1 cellular context compared by ENCODE assay signal in the genomic region with DNA sequence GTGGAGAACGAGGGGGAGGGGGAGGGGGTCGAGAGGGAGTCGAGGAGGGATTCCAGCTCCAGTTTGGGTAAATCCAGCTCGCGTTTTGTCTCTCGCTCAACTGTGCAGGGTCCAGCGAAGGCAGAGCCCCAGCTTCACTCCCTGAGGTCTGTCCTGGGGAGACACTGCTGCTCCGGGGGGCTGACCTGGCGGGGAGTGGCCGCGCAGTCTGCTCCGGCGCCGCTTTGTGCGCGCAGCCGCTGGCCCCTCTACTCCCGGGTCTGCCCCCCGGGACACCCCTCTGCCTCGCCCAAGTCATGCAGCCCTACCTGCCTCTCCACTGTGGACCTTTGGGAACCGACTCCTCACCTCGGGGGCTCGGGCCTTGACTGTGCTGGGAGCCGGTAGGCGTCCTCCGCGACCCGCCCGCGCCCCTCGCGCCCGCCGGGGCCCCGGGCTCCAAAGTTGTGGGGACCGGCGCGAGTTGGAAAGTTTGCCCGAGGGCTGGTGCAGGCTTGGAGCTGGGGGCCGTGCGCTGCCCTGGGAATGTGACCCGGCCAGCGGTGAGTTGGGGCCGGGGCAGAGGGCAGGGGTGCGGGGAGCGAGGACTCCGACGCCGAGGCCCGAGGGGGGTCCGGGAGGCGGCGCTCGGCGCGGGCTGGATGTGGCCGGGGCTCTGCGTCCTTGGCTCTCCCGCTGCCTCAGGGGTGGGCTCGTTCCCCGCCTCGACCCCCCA.
TF ChIP-seq lines count a peak whose summit lies in the region.

Gene TET1 (plus strand): TSS at position 137 of the 715 bp plus-strand sequence. CDS start 12,002 bp downstream, outside the sequence.

TF ChIP-seq in K562, 482 proteins besides CTCF, POLR2A, EP300 and RAD21 (continued from another document and continues in another):
- TF ChIP-seq, protein P1, sequence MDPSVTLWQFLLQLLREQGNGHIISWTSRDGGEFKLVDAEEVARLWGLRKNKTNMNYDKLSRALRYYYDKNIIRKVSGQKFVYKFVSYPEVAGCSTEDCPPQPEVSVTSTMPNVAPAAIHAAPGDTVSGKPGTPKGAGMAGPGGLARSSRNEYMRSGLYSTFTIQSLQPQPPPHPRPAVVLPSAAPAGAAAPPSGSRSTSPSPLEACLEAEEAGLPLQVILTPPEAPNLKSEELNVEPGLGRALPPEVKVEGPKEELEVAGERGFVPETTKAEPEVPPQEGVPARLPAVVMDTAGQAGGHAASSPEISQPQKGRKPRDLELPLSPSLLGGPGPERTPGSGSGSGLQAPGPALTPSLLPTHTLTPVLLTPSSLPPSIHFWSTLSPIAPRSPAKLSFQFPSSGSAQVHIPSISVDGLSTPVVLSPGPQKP (CRISPR knock-in tag; IDR thresholded peaks at IDR 0.05) = no peak
- TF ChIP-seq, protein P2, sequence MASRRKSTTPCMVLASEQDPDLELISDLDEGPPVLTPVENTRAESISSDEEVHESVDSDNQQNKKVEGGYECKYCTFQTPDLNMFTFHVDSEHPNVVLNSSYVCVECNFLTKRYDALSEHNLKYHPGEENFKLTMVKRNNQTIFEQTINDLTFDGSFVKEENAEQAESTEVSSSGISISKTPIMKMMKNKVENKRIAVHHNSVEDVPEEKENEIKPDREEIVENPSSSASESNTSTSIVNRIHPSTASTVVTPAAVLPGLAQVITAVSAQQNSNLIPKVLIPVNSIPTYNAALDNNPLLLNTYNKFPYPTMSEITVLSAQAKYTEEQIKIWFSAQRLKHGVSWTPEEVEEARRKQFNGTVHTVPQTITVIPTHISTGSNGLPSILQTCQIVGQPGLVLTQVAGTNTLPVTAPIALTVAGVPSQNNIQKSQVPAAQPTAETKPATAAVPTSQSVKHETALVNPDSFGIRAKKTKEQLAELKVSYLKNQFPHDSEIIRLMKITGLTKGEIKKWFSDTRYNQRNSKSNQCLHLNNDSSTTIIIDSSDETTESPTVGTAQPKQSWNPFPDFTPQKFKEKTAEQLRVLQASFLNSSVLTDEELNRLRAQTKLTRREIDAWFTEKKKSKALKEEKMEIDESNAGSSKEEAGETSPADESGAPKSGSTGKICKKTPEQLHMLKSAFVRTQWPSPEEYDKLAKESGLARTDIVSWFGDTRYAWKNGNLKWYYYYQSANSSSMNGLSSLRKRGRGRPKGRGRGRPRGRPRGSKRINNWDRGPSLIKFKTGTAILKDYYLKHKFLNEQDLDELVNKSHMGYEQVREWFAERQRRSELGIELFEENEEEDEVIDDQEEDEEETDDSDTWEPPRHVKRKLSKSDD (conservative IDR thresholded peaks at IDR 0.05; ENCODE audit: low read length) = 0 out of 2 replicates have a peak, but pooled peaks have one; percentile 34
- no peak for TF ChIP-seq ZNF407 (IDR thresholded peaks at IDR 0.05; ENCODE audit: low read depth)
- peak; percentile 83 for TF ChIP-seq CHD1 (IDR thresholded peaks at IDR 0.05; ENCODE audit: low read length)
- TF ChIP-seq, protein P3, sequence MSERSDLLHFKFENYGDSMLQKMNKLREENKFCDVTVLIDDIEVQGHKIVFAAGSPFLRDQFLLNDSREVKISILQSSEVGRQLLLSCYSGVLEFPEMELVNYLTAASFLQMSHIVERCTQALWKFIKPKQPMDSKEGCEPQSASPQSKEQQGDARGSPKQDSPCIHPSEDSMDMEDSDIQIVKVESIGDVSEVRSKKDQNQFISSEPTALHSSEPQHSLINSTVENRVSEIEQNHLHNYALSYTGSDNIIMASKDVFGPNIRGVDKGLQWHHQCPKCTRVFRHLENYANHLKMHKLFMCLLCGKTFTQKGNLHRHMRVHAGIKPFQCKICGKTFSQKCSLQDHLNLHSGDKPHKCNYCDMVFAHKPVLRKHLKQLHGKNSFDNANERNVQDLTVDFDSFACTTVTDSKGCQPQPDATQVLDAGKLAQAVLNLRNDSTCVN (CRISPR knock-in tag; IDR thresholded peaks at IDR 0.05) = no peak
- TF ChIP-seq HDAC3 (IDR thresholded peaks at IDR 0.05; ENCODE audit: borderline replicate concordance, partially characterized antibody) = no peak
- TF ChIP-seq OTX1 (CRISPR knock-in tag; IDR thresholded peaks at IDR 0.05) = no peak
- TF ChIP-seq ZFX (CRISPR knock-in tag; IDR thresholded peaks at IDR 0.05) = peak; percentile 93
- TF ChIP-seq MXI1 (IDR thresholded peaks at IDR 0.05; ENCODE audit: low read depth, low read length) = 0 out of 2 replicates have a peak, but pooled peaks have one; percentile 27
- TF ChIP-seq ZNF699 (CRISPR knock-in tag; IDR thresholded peaks at IDR 0.05; ENCODE audit: insufficient replicate concordance) = no peak
- TF ChIP-seq WHSC1 (IDR thresholded peaks at IDR 0.05; ENCODE audit: low read length) = no peak
- no peak for TF ChIP-seq PYGO2 (tag; IDR thresholded peaks at IDR 0.05)
- no peak for TF ChIP-seq BDP1 (IDR thresholded peaks at IDR 0.05; ENCODE audit: insufficient read depth, insufficient read length)
- TF ChIP-seq DDX20 (tag; IDR thresholded peaks at IDR 0.05; ENCODE audit: low read depth) = no peak
- TF ChIP-seq ZNF518B (CRISPR knock-in tag; IDR thresholded peaks at IDR 0.05) = no peak
- TF ChIP-seq ZFPM2 (CRISPR knock-in tag; IDR thresholded peaks at IDR 0.05) = no peak
- TF ChIP-seq, protein P4, sequence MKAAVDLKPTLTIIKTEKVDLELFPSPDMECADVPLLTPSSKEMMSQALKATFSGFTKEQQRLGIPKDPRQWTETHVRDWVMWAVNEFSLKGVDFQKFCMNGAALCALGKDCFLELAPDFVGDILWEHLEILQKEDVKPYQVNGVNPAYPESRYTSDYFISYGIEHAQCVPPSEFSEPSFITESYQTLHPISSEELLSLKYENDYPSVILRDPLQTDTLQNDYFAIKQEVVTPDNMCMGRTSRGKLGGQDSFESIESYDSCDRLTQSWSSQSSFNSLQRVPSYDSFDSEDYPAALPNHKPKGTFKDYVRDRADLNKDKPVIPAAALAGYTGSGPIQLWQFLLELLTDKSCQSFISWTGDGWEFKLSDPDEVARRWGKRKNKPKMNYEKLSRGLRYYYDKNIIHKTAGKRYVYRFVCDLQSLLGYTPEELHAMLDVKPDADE (conservative IDR thresholded peaks at IDR 0.05; ENCODE audit: control insufficient read depth, low read depth, low read length) = peak; percentile 58; the same call in 1 of the 2 replicates
- no peak for TF ChIP-seq BMI1 (IDR thresholded peaks at IDR 0.05; ENCODE audit: low read length)
- peak in 1 of 2 experiments; percentile 34; a peak in 1 of 4 replicates for TF ChIP-seq TEAD1 (CRISPR knock-in tag; IDR thresholded peaks at IDR 0.05)
- TF ChIP-seq ILF3 (IDR thresholded peaks at IDR 0.05; ENCODE audit: borderline replicate concordance) = no peak
- TF ChIP-seq CHCHD3 (CRISPR knock-in tag; IDR thresholded peaks at IDR 0.05) = no peak
- no peak for TF ChIP-seq MCM7 (IDR thresholded peaks at IDR 0.05)
- no peak for TF ChIP-seq SFPQ (IDR thresholded peaks at IDR 0.05; ENCODE audit: low read depth, low read length)
- TF ChIP-seq TCF7L2 (IDR thresholded peaks at IDR 0.05; ENCODE audit: low read depth, low read length) = no peak
- TF ChIP-seq POLR2AphosphoS2 (IDR thresholded peaks at IDR 0.05; ENCODE audit: low read length) = peak; percentile 87; the same call in 1 of the 2 replicates
- TF ChIP-seq HDAC8 (tag; IDR thresholded peaks at IDR 0.05) = no peak
- TF ChIP-seq, protein P5, sequence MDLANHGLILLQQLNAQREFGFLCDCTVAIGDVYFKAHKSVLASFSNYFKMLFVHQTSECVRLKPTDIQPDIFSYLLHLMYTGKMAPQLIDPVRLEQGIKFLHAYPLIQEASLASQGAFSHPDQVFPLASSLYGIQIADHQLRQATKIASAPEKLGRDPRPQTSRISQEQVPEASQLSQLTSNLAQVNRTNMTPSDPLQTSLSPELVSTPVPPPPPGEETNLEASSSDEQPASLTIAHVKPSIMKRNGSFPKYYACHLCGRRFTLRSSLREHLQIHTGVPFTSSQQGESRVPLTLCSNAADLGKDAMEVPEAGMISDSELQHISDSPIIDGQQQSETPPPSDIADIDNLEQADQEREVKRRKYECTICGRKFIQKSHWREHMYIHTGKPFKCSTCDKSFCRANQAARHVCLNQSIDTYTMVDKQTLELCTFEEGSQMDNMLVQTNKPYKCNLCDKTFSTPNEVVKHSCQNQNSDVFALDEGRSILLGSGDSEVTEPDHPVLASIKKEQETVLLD (IDR thresholded peaks at IDR 0.05) = no peak
